In genomic region chr20:62407221-62407992, GRCh38 we compare ENCODE assay signal across 8 cellular contexts. TPM values are rescaled to one million over a fixed set of nuclear protein-coding genes. Genes with fewer than 3 reads are reported as not detected.
DNase-seq lines count a peak whose midpoint lies in the region; ATAC-seq and TF ChIP-seq lines count a peak whose summit lies in the region.

A gene with protein sequence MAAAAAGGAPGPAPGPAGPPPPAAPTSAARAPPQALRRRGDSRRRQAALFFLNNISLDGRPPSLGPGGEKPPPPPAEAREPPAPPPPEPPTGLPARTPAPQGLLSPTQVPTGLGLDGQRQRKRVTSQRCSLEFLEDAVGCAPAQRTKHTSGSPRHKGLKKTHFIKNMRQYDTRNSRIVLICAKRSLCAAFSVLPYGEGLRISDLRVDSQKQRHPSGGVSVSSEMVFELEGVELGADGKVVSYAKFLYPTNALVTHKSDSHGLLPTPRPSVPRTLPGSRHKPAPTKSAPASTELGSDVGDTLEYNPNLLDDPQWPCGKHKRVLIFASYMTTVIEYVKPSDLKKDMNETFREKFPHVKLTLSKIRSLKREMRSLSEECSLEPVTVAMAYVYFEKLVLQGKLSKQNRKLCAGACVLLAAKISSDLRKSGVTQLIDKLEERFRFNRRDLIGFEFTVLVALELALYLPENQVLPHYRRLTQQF (minus strand): TSS chr20:62407285. CDS start chr20:62407276, 9 bp downstream.

- no peaks in the 10 kb centered on the region for H3K27me3 ChIP-seq in spleen (replicated peaks in 1 of 7)

- peak within 1 kb of the TSS; percentile 64 to 67 for H3K4me3 ChIP-seq in cardiac fibroblast (replicated peaks in 1 of 2; ENCODE audit: low read depth in 2 of 2, low read length in 2 of 2)
- peak within 1 kb of the TSS; percentile 42 to 82 (median 54) for H3K4me3 ChIP-seq in spleen

- 4 to 57% (median 6%) methylated on average over 7 to 73 of the region's 73 CpGs for WGBS in spleen, 5 donors

- in situ Hi-C loops in GM18951 (cut with MboI; ENCODE audit: low sequenced_read_pairs, unreplicated experiment) = no loop called here

- peaks cover 5% of the 10 kb centered on the region for H3K27me3 Mint-ChIP-seq in WTC11 (ENCODE audit: low read depth)

- no peaks in the 10 kb centered on the region for H3K9me3 ChIP-seq in spleen

- TF ChIP-seq CTCF in AG09319 (IDR thresholded peaks at IDR 0.05; ENCODE audit: low read depth, low read length) = no peak
- TF ChIP-seq CTCF in WTC11 (IDR thresholded peaks at IDR 0.05) = no peak
- TF ChIP-seq CTCF in cardiac fibroblast (IDR thresholded peaks at IDR 0.05; ENCODE audit: low read depth, low read length) = no peak
- TF ChIP-seq CTCF in spleen (IDR thresholded peaks at IDR 0.05 in 8 of 11, conservative IDR thresholded peaks at IDR 0.05 in 3 of 11) = peak in 9 of 11 experiments; percentile 4 to 66 (median 42)

- peaks cover 0 to 11% (median 0%) of the 10 kb centered on the region in 6 donors for H3K36me3 ChIP-seq in spleen

- intact Hi-C loops in spleen (cut with DNase I; ENCODE audit: low total_unique reads) = no loop called here

- no peaks in the 10 kb centered on the region for H3K36me3 Mint-ChIP-seq in WTC11

- ATAC-seq in HG03159 (IDR thresholded peaks at IDR 0.05; ENCODE audit: unreplicated experiment) = peak; percentile 79
- ATAC-seq in WTC11 = peak; percentile 81

- no peak within 1 kb of the TSS for H3K27ac Mint-ChIP-seq in WTC11

- CTCF ChIA-PET in WTC11 (lab: Charles Lee) = no interaction called here

- POLR2A ChIA-PET in WTC11 (lab: Charles Lee) = no interaction called here

- peaks cover 24 to 67% (median 50%) of the 10 kb centered on the region in 6 donors for H3K4me1 ChIP-seq in spleen

- no peaks in the 10 kb centered on the region for H3K9me3 Mint-ChIP-seq in WTC11

- peaks cover 9% of the 10 kb centered on the region for H3K4me1 Mint-ChIP-seq in WTC11

- H3K4me3 Mint-ChIP-seq in WTC11 = peak within 1 kb of the TSS; percentile 67

- peak; percentile 69 for TF ChIP-seq POLR2A in GM18951 (IDR thresholded peaks at IDR 0.05; ENCODE audit: extremely low read depth, insufficient read depth, insufficient read length)
- no peak for TF ChIP-seq POLR2A in spleen (IDR thresholded peaks at IDR 0.05)

- peak; percentile 81 for DNase-seq in AG09319 (ENCODE audit: extremely low read depth, low read depth)
- DNase-seq in NCI-H2227 (lab: John Stamatoyannopoulos, UW; ENCODE audit: unreplicated experiment) = peak; percentile 96
- DNase-seq in WTC11 (ENCODE audit: low spot score) = peak; percentile 93
- peak; percentile 93 to 95 for DNase-seq in cardiac fibroblast (ENCODE audit: low read depth in 2 of 2)
- DNase-seq in iris pigment epithelial cell (ENCODE audit: low read depth) = peak; percentile 95
- peak; percentile 97 for DNase-seq in spleen

- H3K27ac ChIP-seq in spleen = peak within 1 kb of the TSS in 7 of 8 donors; percentile 32 to 87 (median 77)

TF ChIP-seq in WTC11, 78 proteins besides CTCF, POLR2A, EP300 and RAD21:
- TF ChIP-seq GTF2I (CRISPR knock-in tag; conservative IDR thresholded peaks at IDR 0.05) (peak; percentile 70; the same call in 1 of the 2 replicates), ETV6 (CRISPR knock-in tag; IDR thresholded peaks at IDR 0.05) (peak; percentile 76), FOXK1 (CRISPR knock-in tag; IDR thresholded peaks at IDR 0.05) (0 out of 2 replicates have a peak, but pooled peaks have one; percentile 40), NFYB (CRISPR knock-in tag; conservative IDR thresholded peaks at IDR 0.05; ENCODE audit: low read depth) (peak; percentile 76), ZNF416 (CRISPR knock-in tag; IDR thresholded peaks at IDR 0.05) (0 out of 2 replicates have a peak, but pooled peaks have one; percentile 43), OVOL2 (CRISPR knock-in tag; IDR thresholded peaks at IDR 0.05; ENCODE audit: borderline replicate concordance) (no peak), TP53 (CRISPR knock-in tag; IDR thresholded peaks at IDR 0.05) (peak; percentile 53; the same call in 1 of the 2 replicates), SP1 (CRISPR knock-in tag; conservative IDR thresholded peaks at IDR 0.05) (peak; percentile 87), FOXP4 (CRISPR knock-in tag; IDR thresholded peaks at IDR 0.05) (0 out of 2 replicates have a peak, but pooled peaks have one; percentile 45), MAX (CRISPR knock-in tag; IDR thresholded peaks at IDR 0.05) (peak; percentile 55; the same call in 1 of the 2 replicates), GABPB1 (CRISPR knock-in tag; IDR thresholded peaks at IDR 0.05) (peak; percentile 48; the same call in 1 of the 2 replicates), JAZF1 (CRISPR knock-in tag; IDR thresholded peaks at IDR 0.05) (no peak), ESRRA (CRISPR knock-in tag; IDR thresholded peaks at IDR 0.05; ENCODE audit: borderline replicate concordance) (peak; percentile 56; the same call in 1 of the 2 replicates), PREB (CRISPR knock-in tag; IDR thresholded peaks at IDR 0.05; ENCODE audit: borderline replicate concordance) (no peak), FOXJ3 (CRISPR knock-in tag; IDR thresholded peaks at IDR 0.05; ENCODE audit: borderline replicate concordance) (no peak)
- TF ChIP-seq, protein P1, sequence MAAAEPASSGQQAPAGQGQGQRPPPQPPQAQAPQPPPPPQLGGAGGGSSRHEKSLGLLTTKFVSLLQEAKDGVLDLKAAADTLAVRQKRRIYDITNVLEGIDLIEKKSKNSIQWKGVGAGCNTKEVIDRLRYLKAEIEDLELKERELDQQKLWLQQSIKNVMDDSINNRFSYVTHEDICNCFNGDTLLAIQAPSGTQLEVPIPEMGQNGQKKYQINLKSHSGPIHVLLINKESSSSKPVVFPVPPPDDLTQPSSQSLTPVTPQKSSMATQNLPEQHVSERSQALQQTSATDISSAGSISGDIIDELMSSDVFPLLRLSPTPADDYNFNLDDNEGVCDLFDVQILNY (CRISPR knock-in tag; IDR thresholded peaks at IDR 0.05) = peak; percentile 95
- TF ChIP-seq, protein P2, sequence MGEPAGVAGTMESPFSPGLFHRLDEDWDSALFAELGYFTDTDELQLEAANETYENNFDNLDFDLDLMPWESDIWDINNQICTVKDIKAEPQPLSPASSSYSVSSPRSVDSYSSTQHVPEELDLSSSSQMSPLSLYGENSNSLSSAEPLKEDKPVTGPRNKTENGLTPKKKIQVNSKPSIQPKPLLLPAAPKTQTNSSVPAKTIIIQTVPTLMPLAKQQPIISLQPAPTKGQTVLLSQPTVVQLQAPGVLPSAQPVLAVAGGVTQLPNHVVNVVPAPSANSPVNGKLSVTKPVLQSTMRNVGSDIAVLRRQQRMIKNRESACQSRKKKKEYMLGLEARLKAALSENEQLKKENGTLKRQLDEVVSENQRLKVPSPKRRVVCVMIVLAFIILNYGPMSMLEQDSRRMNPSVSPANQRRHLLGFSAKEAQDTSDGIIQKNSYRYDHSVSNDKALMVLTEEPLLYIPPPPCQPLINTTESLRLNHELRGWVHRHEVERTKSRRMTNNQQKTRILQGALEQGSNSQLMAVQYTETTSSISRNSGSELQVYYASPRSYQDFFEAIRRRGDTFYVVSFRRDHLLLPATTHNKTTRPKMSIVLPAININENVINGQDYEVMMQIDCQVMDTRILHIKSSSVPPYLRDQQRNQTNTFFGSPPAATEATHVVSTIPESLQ (CRISPR knock-in tag; IDR thresholded peaks at IDR 0.05) = 0 out of 2 replicates have a peak, but pooled peaks have one; percentile 27
- TF ChIP-seq, protein P3, sequence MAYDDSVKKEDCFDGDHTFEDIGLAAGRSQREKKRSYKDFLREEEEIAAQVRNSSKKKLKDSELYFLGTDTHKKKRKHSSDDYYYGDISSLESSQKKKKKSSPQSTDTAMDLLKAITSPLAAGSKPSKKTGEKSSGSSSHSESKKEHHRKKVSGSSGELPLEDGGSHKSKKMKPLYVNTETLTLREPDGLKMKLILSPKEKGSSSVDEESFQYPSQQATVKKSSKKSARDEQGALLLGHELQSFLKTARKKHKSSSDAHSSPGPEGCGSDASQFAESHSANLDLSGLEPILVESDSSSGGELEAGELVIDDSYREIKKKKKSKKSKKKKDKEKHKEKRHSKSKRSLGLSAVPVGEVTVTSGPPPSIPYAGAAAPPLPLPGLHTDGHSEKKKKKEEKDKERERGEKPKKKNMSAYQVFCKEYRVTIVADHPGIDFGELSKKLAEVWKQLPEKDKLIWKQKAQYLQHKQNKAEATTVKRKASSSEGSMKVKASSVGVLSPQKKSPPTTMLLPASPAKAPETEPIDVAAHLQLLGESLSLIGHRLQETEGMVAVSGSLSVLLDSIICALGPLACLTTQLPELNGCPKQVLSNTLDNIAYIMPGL (CRISPR knock-in tag; IDR thresholded peaks at IDR 0.05) = 0 out of 2 replicates have a peak, but pooled peaks have one; percentile 52

RNA-seq across cellular contexts. Expression of the gene that starts here (rescaled TPM):
- total RNA-seq in WTC11 (2021) = 7.5 to 10.6 TPM (median 9.2 TPM) in 3 replicates
- 1 to 10 TPM; 3.9 to 5.9 (median 4.1) TPM for total RNA-seq in spleen
- polyA plus RNA-seq in spleen = 1 to 10 TPM; 2.0 to 2.7 (median 2.4) TPM

Comparison
In these comparisons a context has a peak if more than half of its experiments do, and no peak if none do; other contexts are left out.
1. Peak in every context shown above with its lines: DNase-seq, ATAC-seq, H3K4me3 ChIP-seq and H3K27ac ChIP-seq.
2. CTCF ChIP-seq: peak in spleen (9 of 11); none in AG09319 (single experiment), WTC11 (single experiment) and cardiac fibroblast (single experiment).